31 cellular contexts compared by ENCODE assay signal in the genomic region with DNA sequence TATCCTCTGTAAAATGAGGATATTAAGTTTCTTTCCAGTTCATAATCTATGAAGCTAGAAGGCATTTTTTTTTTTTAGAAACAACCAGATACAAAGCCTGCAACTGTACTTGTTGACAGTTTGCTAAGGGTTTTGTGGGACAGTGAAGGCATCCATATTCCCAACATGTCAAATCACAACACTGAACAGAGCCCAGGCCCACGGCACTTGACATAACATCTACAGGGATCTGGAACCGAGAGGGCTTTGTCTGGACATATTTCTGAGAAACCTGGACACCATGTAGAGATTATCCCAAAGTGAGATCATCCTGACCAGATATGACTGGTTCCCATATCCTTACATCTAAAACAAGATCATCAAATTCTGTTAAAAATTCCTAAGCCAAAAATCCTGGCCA.
"Had no signal": no experiment of that assay in that cellular context is flagged by ENCODE, and none has a peak within 500 bp of the region (broad histone marks: within the 10 kb centered on the region; RNA-seq: fewer than 3 reads in every experiment).

No MANE protein-coding gene starts in this region.

- H3K9me3 ChIP-seq: ovary, psoas muscle, spleen, suprapubic skin, testis, tibial artery, transverse colon, upper lobe of right lung, vagina had no signal

- H3K79me2 ChIP-seq: parathyroid adenoma had no signal

- H3K36me3 Mint-ChIP-seq: naive thymus-derived CD4-positive, alpha-beta T cell; natural killer cell; neural progenitor cell; stimulated activated memory B cell treated with anti-CD40 and anti-IgM and Interleukin-4, amounts not matched to agents 10 μg/mL and 1 μg/mL and 100 μg/mL, for 72 hours; type B pancreatic cell had no signal

- DNase-seq: naive thymus-derived CD4-positive, alpha-beta T cell; natural killer cell; occipital lobe; ovary; posterior cingulate gyrus; psoas muscle; right cardiac atrium; spleen; stimulated activated CD4-positive, alpha-beta T cell treated with anti-CD3 and anti-CD28 coated beads, Interleukin-12 subunit alpha, Interleukin-12 subunit beta, amount 100 ng/mL, for 4 hours; stimulated activated CD4-positive, alpha-beta T cell treated with anti-CD3 and anti-CD28 coated beads, Interleukin-1b, Interleukin-23, amount 100 ng/mL, for 48 hours; stimulated activated CD4-positive, alpha-beta T cell treated with anti-CD3 and anti-CD28 coated beads, Interleukin-4, amount 100 ng/mL, for 1 hour; stimulated activated CD4-positive, alpha-beta T cell treated with anti-CD3 and anti-CD28 coated beads, Interleukin-4, amount 100 ng/mL, for 4 hours; stimulated activated CD8-positive, alpha-beta memory T cell treated with anti-CD3 and anti-CD28 coated beads, Interleukin-4, amount 100 ng/mL, for 48 hours; stimulated activated naive CD4-positive, alpha-beta T cell; stimulated activated naive CD8-positive, alpha-beta T cell treated with anti-CD3 and anti-CD28 coated beads, Interleukin-15, amount 100 ng/mL, for 72 hours; stimulated activated naive CD8-positive, alpha-beta T cell treated with anti-CD3 and anti-CD28 coated beads, Interleukin-15, Interleukin-2, amounts not matched to agents 100 U/mL and 50 U/mL, for 24 hours; testis; tibial artery; transverse colon; upper lobe of right lung had no signal

- H3K9ac ChIP-seq: neural progenitor cell, parathyroid adenoma had no signal

- H3K27me3 ChIP-seq: neural progenitor cell, ovary, spleen, suprapubic skin, testis, tibial artery, transverse colon, upper lobe of right lung, vagina had no signal

- H3K4me1 ChIP-seq: neural progenitor cell, parathyroid adenoma, spleen, suprapubic skin, testis, transverse colon, upper lobe of right lung, vagina had no signal

- H3K4me1 Mint-ChIP-seq: naive thymus-derived CD4-positive, alpha-beta T cell; natural killer cell; neural progenitor cell; stimulated activated memory B cell treated with anti-CD40 and anti-IgM and Interleukin-4, amounts not matched to agents 10 μg/mL and 1 μg/mL and 100 μg/mL, for 72 hours; stimulated activated naive CD8-positive, alpha-beta T cell treated with anti-CD3 and anti-CD28 coated beads, Interleukin-15, amount 100 ng/mL, for 72 hours had no signal

- H3K4me3 ChIP-seq: neural progenitor cell, ovary, psoas muscle, skin epidermis, smooth muscle cell, spleen, suprapubic skin, testis, tibial artery, transverse colon, upper lobe of right lung, vagina had no signal

- H3K36me3 ChIP-seq: neural progenitor cell, ovary, spleen, suprapubic skin, tibial artery, transverse colon, upper lobe of right lung, vagina had no signal

- H3K27me3 Mint-ChIP-seq: stimulated activated memory B cell treated with anti-CD40 and anti-IgM and Interleukin-4, amounts not matched to agents 10 μg/mL and 1 μg/mL and 100 μg/mL, for 72 hours; stimulated activated naive CD8-positive, alpha-beta T cell treated with anti-CD3 and anti-CD28 coated beads, Interleukin-15, amount 100 ng/mL, for 72 hours had no signal

- H3K27ac Mint-ChIP-seq: naive thymus-derived CD4-positive, alpha-beta T cell; natural killer cell; nephron; neural progenitor cell; progenitor cell of endocrine pancreas; stimulated activated memory B cell treated with anti-CD40 and anti-IgM and Interleukin-4, amounts not matched to agents 10 μg/mL and 1 μg/mL and 100 μg/mL, for 72 hours; stimulated activated naive CD8-positive, alpha-beta T cell treated with anti-CD3 and anti-CD28 coated beads, Interleukin-15, amount 100 ng/mL, for 72 hours; type B pancreatic cell had no signal

- H3K4me3 Mint-ChIP-seq: naive thymus-derived CD4-positive, alpha-beta T cell; natural killer cell; nephron; neural progenitor cell; stimulated activated memory B cell treated with anti-CD40 and anti-IgM and Interleukin-4, amounts not matched to agents 10 μg/mL and 1 μg/mL and 100 μg/mL, for 72 hours; stimulated activated naive CD8-positive, alpha-beta T cell treated with anti-CD3 and anti-CD28 coated beads, Interleukin-15, amount 100 ng/mL, for 72 hours; type B pancreatic cell had no signal

- H3K4me2 ChIP-seq: neural progenitor cell, smooth muscle cell had no signal

- ATAC-seq: naive thymus-derived CD4-positive, alpha-beta T cell; natural killer cell; psoas muscle; right cardiac atrium; sciatic nerve; stimulated activated memory B cell treated with anti-CD40 and anti-IgM and Interleukin-4, amounts not matched to agents 10 μg/mL and 1 μg/mL and 100 μg/mL, for 72 hours; stimulated activated naive CD8-positive, alpha-beta T cell treated with anti-CD3 and anti-CD28 coated beads, Interleukin-15, amount 100 ng/mL, for 72 hours; stimulated activated naive CD8-positive, alpha-beta T cell treated with anti-CD3 and anti-CD28 coated beads, Interleukin-15, Interleukin-2, amounts not matched to agents 100 U/mL and 50 U/mL, for 24 hours; upper lobe of right lung had no signal

- H2AFZ ChIP-seq: neural progenitor cell, parathyroid adenoma had no signal

- H3K9me3 Mint-ChIP-seq: nephron, neural progenitor cell, type B pancreatic cell had no signal

- H3K27ac ChIP-seq: neural progenitor cell, ovary, parathyroid adenoma, psoas muscle, spleen, suprapubic skin, testis, tibial artery, transverse colon, upper lobe of right lung, vagina had no signal
